19 cellular contexts compared by ENCODE assay signal in genomic region chr18:48129621-48130082, GRCh38.
DNase-seq lines count a peak whose midpoint lies in the region; ATAC-seq lines count a peak whose summit lies in the region.
"Had no signal": no experiment of that assay in that cellular context is flagged by ENCODE, and none has a peak within 500 bp of the region (broad histone marks: within the 10 kb centered on the region; RNA-seq: fewer than 3 reads in every experiment).

No MANE protein-coding gene starts in this region.

- intact Hi-C loops in left colon (cut with DNase I, micrococcal nuclease): no loop called here

- H3K4me1 ChIP-seq in skeletal muscle tissue (ENCODE audit: control insufficient read depth in 3 of 3, insufficient read depth in 3 of 3, low read length in 3 of 3): peaks cover 2 to 14% (median 8%) of the 10 kb centered on the region in 3 donors
- H3K4me1 ChIP-seq: BLaER1 had no signal

- peak; percentile 20 for DNase-seq in NCI-H2227 (lab: John Stamatoyannopoulos, UW; ENCODE audit: unreplicated experiment)
- no peak for DNase-seq in NCI-H2227 treated with DMSO at 0.1 percent for 48 hours (lab: John Stamatoyannopoulos, UW)
- peak; percentile 85 for DNase-seq in NCI-H2196 (lab: John Stamatoyannopoulos, UW; ENCODE audit: unreplicated experiment)
- DNase-seq in iPS-NIHi11 (ENCODE audit: low spot score): peak; percentile 59
- DNase-seq in left colon: no peak
- no peak for DNase-seq in hypothalamus (lab: John Stamatoyannopoulos, UW)
- no peak for DNase-seq in NCI-H1930 (lab: John Stamatoyannopoulos, UW)
- DNase-seq: activated CD4-positive, alpha-beta T cell treated with anti-CD3 and anti-CD28 coated beads, Interleukin-2, amount 10 ng/mL, durations not matched to agents 7 days and 5 days; aorta; Calu3; effector memory CD8-positive, alpha-beta T cell; glutamatergic neuron; GOT3; KBM-7; stimulated activated CD4-positive, alpha-beta T cell treated with anti-CD3 and anti-CD28 coated beads, Interleukin-2, amount 100 ng/mL, for 48 hours; stomach had no signal

- H3K4me3 ChIP-seq in skeletal muscle tissue (ENCODE audit: low read length in 3 of 3): no peak overlapping the region
- H3K4me3 ChIP-seq: BLaER1, lung, stomach had no signal

- H3K27me3 ChIP-seq in skeletal muscle tissue (ENCODE audit: control insufficient read depth in 3 of 3, insufficient read depth in 3 of 3, low read length in 3 of 3): peaks cover 0 to under 1% (median 0%) of the 10 kb centered on the region in 3 donors
- H3K27me3 ChIP-seq: stomach had no signal

- H3K27ac ChIP-seq in skeletal muscle tissue (ENCODE audit: low read depth, low read length): peak overlapping the region; percentile 50
- H3K27ac ChIP-seq: BLaER1, stomach had no signal

- no peaks in the 10 kb centered on the region for H3K36me3 ChIP-seq in skeletal muscle tissue (ENCODE audit: control insufficient read depth in 3 of 3, insufficient read depth in 3 of 3, low read length in 3 of 3)
- H3K36me3 ChIP-seq: BLaER1, stomach had no signal

- no peak for ATAC-seq in left colon
- ATAC-seq: effector memory CD8-positive, alpha-beta T cell had no signal

- H3K9me3 ChIP-seq in skeletal muscle tissue (ENCODE audit: control insufficient read depth in 3 of 3, low read length in 3 of 3): no peaks in the 10 kb centered on the region
- H3K9me3 ChIP-seq: BLaER1, stomach had no signal

- no peak overlapping the region for H3K9ac ChIP-seq in skeletal muscle tissue (ENCODE audit: low read depth in 1 of 3, low read length in 3 of 3)
- H3K9ac ChIP-seq: BLaER1 had no signal

Comparison
In these comparisons a context has a peak if more than half of its experiments do, and no peak if none do; other contexts are left out.
1. DNase-seq: peak in NCI-H2227 (single experiment), NCI-H2196 (single experiment) and iPS-NIHi11 (single experiment); none in NCI-H2227 treated with DMSO at 0.1 percent for 48 hours (single experiment), left colon (0 of 2), hypothalamus (0 of 51) and NCI-H1930 (0 of 2).